ENCODE assay signal across 27 cellular contexts in genomic region chr9:93200449-93200742, GRCh38. TPM values are rescaled to one million over a fixed set of nuclear protein-coding genes. Genes with fewer than 3 reads are reported as not detected.
DNase-seq lines count a peak whose midpoint lies in the region; TF ChIP-seq lines count a peak whose summit lies in the region.
"Had no signal": no experiment of that assay in that cellular context is flagged by ENCODE, and none has a peak within 500 bp of the region (broad histone marks: within the 10 kb centered on the region; RNA-seq: fewer than 3 reads in every experiment).

No MANE protein-coding gene starts in this region.

- 97% methylated on average over 3 of the region's 9 CpGs for WGBS in esophagus muscularis mucosa

- H3K36me3 ChIP-seq in esophagus muscularis mucosa (no peaks in the 10 kb centered on the region), mucosa of rectum (ENCODE audit: control insufficient read depth in 2 of 2, insufficient read depth in 2 of 2, low read length in 2 of 2) (no peaks in the 10 kb centered on the region), skeletal muscle tissue (ENCODE audit: control insufficient read depth in 3 of 3, insufficient read depth in 3 of 3, low read length in 3 of 3) (no peaks in the 10 kb centered on the region)
- H3K36me3 ChIP-seq in CD4-positive, alpha-beta memory T cell (ENCODE audit: insufficient read depth, low read length) = no peaks in the 10 kb centered on the region
- H3K36me3 ChIP-seq: BLaER1, colonic mucosa, left lung, spleen, stomach, thyroid gland had no signal

- H3K9me3 ChIP-seq in esophagus muscularis mucosa = no peaks in the 10 kb centered on the region
- no peaks in the 10 kb centered on the region for H3K9me3 ChIP-seq in mucosa of rectum (ENCODE audit: control insufficient read depth in 2 of 2, low read length in 2 of 2)
- H3K9me3 ChIP-seq in skeletal muscle tissue (ENCODE audit: control insufficient read depth in 3 of 3, low read length in 3 of 3) = no peaks in the 10 kb centered on the region
- H3K9me3 ChIP-seq in CD4-positive, alpha-beta memory T cell (ENCODE audit: control insufficient read depth in 1 of 2, low read length in 2 of 2) = no peaks in the 10 kb centered on the region
- H3K9me3 ChIP-seq: colonic mucosa, left lung, stomach, thyroid gland had no signal

- H3K27me3 ChIP-seq in esophagus muscularis mucosa (no peaks in the 10 kb centered on the region), mucosa of rectum (ENCODE audit: control insufficient read depth in 2 of 2, insufficient read depth in 2 of 2, low read length in 2 of 2) (no peaks in the 10 kb centered on the region), skeletal muscle tissue (ENCODE audit: control insufficient read depth in 3 of 3, insufficient read depth in 3 of 3, low read length in 3 of 3) (no peaks in the 10 kb centered on the region)
- no peaks in the 10 kb centered on the region for H3K27me3 ChIP-seq in CD4-positive, alpha-beta memory T cell (ENCODE audit: insufficient read depth, low read length)
- H3K27me3 ChIP-seq: BLaER1, colonic mucosa, left lung, spleen, stomach, thyroid gland had no signal

- DNase-seq in esophagus muscularis mucosa (ENCODE audit: extremely low spot score) (no peak), 8988T (no peak), OCI-M2 (lab: John Stamatoyannopoulos, UW; ENCODE audit: unreplicated experiment) (no peak)
- DNase-seq in CD4-positive, alpha-beta memory T cell = no peak
- DNase-seq: activated CD4-positive, alpha-beta T cell treated with anti-CD3 and anti-CD28 coated beads for 4 hours; activated CD8-positive, alpha-beta T cell treated with anti-CD3 and anti-CD28 coated beads, Interleukin-2, amount 10 ng/mL, durations not matched to agents 7 days and 5 days; activated naive CD4-positive, alpha-beta T cell treated with anti-CD3 and anti-CD28 coated beads, Interleukin-2, amount 10 ng/mL, durations not matched to agents 7 days and 5 days; colonic mucosa; DMS53; effector CD4-positive, alpha-beta T cell; HCEC 1CT; Kasumi-1; naive B cell; NCI-H1436; NCI-H2081 treated with DMSO at 0.1 percent for 48 hours; NCI-H226; occipital lobe; stimulated activated CD8-positive, alpha-beta memory T cell treated with anti-CD3 and anti-CD28 coated beads, Interleukin-4, amount 100 ng/mL, for 48 hours; stomach; thyroid gland had no signal

- peaks cover 0 to 5% (median 5%) of the 10 kb centered on the region in 4 donors for H3K4me1 Mint-ChIP-seq in CD4-positive, alpha-beta memory T cell

- H3K4me3 ChIP-seq in esophagus muscularis mucosa (no peak overlapping the region), mucosa of rectum (ENCODE audit: low read length in 2 of 2) (no peak overlapping the region), skeletal muscle tissue (ENCODE audit: low read length in 3 of 3) (no peak overlapping the region)
- H3K4me3 ChIP-seq in CD4-positive, alpha-beta memory T cell (ENCODE audit: low read length in 2 of 2) = no peak overlapping the region
- H3K4me3 ChIP-seq: BLaER1, colonic mucosa, left lung, spleen, stomach, thyroid gland had no signal

- intact Hi-C loops in esophagus muscularis mucosa (cut with DNase I) = no loop called here
- intact Hi-C loops in CD4-positive, alpha-beta memory T cell (cut with micrococcal nuclease) = no loop called here

- no peak overlapping the region for H3K4me3 Mint-ChIP-seq in CD4-positive, alpha-beta memory T cell
- H3K4me3 Mint-ChIP-seq: activated CD8-positive, alpha-beta T cell treated with anti-CD3 and anti-CD28 coated beads, Interleukin-2, amount 10 ng/mL, durations not matched to agents 7 days and 5 days; activated naive CD4-positive, alpha-beta T cell treated with anti-CD3 and anti-CD28 coated beads, Interleukin-2, amount 10 ng/mL, durations not matched to agents 7 days and 5 days; naive B cell had no signal

- CTCF ChIA-PET in CD4-positive, alpha-beta memory T cell (lab: Charles Lee; ENCODE audit: partially characterized antibody) = no interaction called here

- POLR2A ChIA-PET in CD4-positive, alpha-beta memory T cell (lab: Charles Lee; ENCODE audit: partially characterized antibody) = no interaction called here

- TF ChIP-seq CTCF in VCaP (conservative IDR thresholded peaks at IDR 0.05) (no peak), esophagus muscularis mucosa (IDR thresholded peaks at IDR 0.05) (no peak)

- no peaks in the 10 kb centered on the region for H3K9me3 Mint-ChIP-seq in CD4-positive, alpha-beta memory T cell
- H3K9me3 Mint-ChIP-seq: activated naive CD4-positive, alpha-beta T cell treated with anti-CD3 and anti-CD28 coated beads, Interleukin-2, amount 10 ng/mL, durations not matched to agents 7 days and 5 days had no signal

- no peak for TF ChIP-seq POLR2A in esophagus muscularis mucosa (IDR thresholded peaks at IDR 0.05; ENCODE audit: low read depth)

- H3K9ac ChIP-seq in mucosa of rectum (ENCODE audit: low read depth in 1 of 2, low read length in 2 of 2) = peak overlapping the region in 1 of 2 donors; percentile 23
- H3K9ac ChIP-seq in skeletal muscle tissue (ENCODE audit: low read depth in 1 of 3, low read length in 3 of 3) = peak overlapping the region in 2 of 3 donors; percentile 50 to 51

- no peak for TF ChIP-seq EP300 in esophagus muscularis mucosa (IDR thresholded peaks at IDR 0.05)

- H3K27ac Mint-ChIP-seq in CD4-positive, alpha-beta memory T cell = peak overlapping the region in 1 of 7 donors; percentile 51
- H3K27ac Mint-ChIP-seq: activated CD8-positive, alpha-beta T cell treated with anti-CD3 and anti-CD28 coated beads, Interleukin-2, amount 10 ng/mL, durations not matched to agents 7 days and 5 days; activated naive CD4-positive, alpha-beta T cell treated with anti-CD3 and anti-CD28 coated beads, Interleukin-2, amount 10 ng/mL, durations not matched to agents 7 days and 5 days had no signal

- H3K27ac ChIP-seq in VCaP = peak overlapping the region; percentile 99
- peak overlapping the region; percentile 79 to 86 (median 84) for H3K27ac ChIP-seq in esophagus muscularis mucosa (replicated peaks in 1 of 4)
- peak overlapping the region; percentile 90 to 92 for H3K27ac ChIP-seq in mucosa of rectum (ENCODE audit: low read depth in 2 of 2, low read length in 2 of 2)
- H3K27ac ChIP-seq in skeletal muscle tissue (ENCODE audit: low read depth, low read length) = peak overlapping the region; percentile 5
- H3K27ac ChIP-seq in CD4-positive, alpha-beta memory T cell (ENCODE audit: low read depth, low read length) = no peak overlapping the region
- H3K27ac ChIP-seq: left lung, spleen, thyroid gland had no signal

- no peaks in the 10 kb centered on the region for H3K27me3 Mint-ChIP-seq in CD4-positive, alpha-beta memory T cell

- H3K4me1 ChIP-seq in esophagus muscularis mucosa (peaks cover 70 to 97% (median 85%) of the 10 kb centered on the region in 4 donors), mucosa of rectum (ENCODE audit: control insufficient read depth in 2 of 2, insufficient read depth in 2 of 2, low read length in 2 of 2) (peaks cover 43 to 76% of the 10 kb centered on the region in 2 donors), skeletal muscle tissue (ENCODE audit: control insufficient read depth in 3 of 3, insufficient read depth in 3 of 3, low read length in 3 of 3) (peaks cover 50 to 77% (median 77%) of the 10 kb centered on the region in 3 donors)
- no peaks in the 10 kb centered on the region for H3K4me1 ChIP-seq in CD4-positive, alpha-beta memory T cell (ENCODE audit: insufficient read depth, low read length)
- H3K4me1 ChIP-seq: left lung had no signal

- H3K36me3 Mint-ChIP-seq in CD4-positive, alpha-beta memory T cell = no peaks in the 10 kb centered on the region
- H3K36me3 Mint-ChIP-seq: activated naive CD4-positive, alpha-beta T cell treated with anti-CD3 and anti-CD28 coated beads, Interleukin-2, amount 10 ng/mL, durations not matched to agents 7 days and 5 days; naive B cell had no signal

RNA-seq across cellular contexts. Expression of gene WNK2, which starts 16.5 kb away (rescaled TPM):
- total RNA-seq in esophagus muscularis mucosa (10 to 100 TPM; 18.6 to 89.9 (median 40.8) TPM), skeletal muscle tissue (4.7 TPM)
- total RNA-seq in CD4-positive, alpha-beta memory T cell = under 1 TPM in 1 of 2 experiments, not detected in 1; 0.26 TPM
- polyA plus RNA-seq in CD4-positive, alpha-beta memory T cell = not detected
- total RNA-seq: activated CD8-positive, alpha-beta T cell treated with anti-CD3 and anti-CD28 coated beads, Interleukin-2, amount 10 ng/mL, durations not matched to agents 7 days and 5 days; renal cortical epithelial cell had no signal
